ENCODE assay signal across 8 cellular contexts in the genomic region with DNA sequence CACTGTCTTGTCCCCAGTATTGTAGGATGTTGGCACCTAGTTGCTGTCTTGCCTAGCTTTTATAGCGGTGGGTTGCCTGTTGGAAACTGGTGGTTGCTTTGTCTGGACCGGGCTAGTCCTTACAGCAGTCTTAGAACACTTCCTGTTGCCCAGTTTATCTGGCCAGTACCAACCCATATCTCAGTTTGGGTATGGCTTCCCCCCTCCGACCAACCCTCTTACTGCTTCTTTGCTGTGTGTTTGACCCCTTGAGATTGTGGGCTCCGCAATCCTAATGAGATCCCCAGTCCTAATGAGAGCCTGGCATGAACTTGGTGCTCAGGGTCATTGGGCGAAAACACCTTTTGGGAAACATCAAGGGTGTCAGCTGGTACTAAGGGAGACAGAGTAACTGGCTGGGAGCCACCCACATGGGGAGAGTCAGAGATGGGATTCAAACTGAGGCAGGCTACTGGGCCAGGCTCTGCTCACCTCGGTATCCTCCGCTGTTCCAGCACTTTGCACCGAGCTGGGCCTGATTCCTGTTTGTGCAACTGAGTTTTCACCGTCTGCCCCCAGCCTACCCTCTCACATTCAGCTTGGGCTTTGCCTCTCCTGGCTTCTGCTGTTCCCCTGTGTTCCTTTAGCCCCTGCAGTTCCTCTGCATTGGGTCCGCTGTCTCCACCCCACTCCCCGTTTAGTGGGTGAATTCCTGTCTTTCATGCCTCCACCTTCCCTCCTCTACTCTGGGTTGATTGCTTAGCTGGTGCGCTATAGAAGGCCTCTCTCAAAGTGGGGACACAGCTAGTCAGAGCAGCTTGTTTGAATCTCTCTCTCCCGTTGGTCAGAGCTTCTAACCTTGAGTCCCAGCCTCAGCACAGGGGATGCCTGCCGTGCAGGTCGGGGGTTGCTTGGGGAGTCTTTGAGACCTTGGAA. TPM values are rescaled to one million over a fixed set of nuclear protein-coding genes. Genes with fewer than 3 reads are reported as not detected.
DNase-seq lines count a peak whose midpoint lies in the region; ATAC-seq and TF ChIP-seq lines count a peak whose summit lies in the region.

No MANE protein-coding gene starts in this region.

- WGBS in ovary, 3 donors, result 82 to 86% (median 85%) methylated on average over 15 of the region's 15 CpGs

- no peak for TF ChIP-seq CTCF in epithelial cell of proximal tubule (conservative IDR thresholded peaks at IDR 0.05; ENCODE audit: low read depth, low read length)
- no peak for TF ChIP-seq CTCF in ovary (IDR thresholded peaks at IDR 0.05)

- H3K27ac Mint-ChIP-seq in CD8-positive, alpha-beta memory T cell, result peak overlapping the region; percentile 78 to 97 (median 88)

- H3K27me3 Mint-ChIP-seq in CD8-positive, alpha-beta memory T cell, result no peaks in the 10 kb centered on the region

- H3K4me1 ChIP-seq in CD8-positive, alpha-beta memory T cell (ENCODE audit: insufficient read depth, low read length), result peaks cover 56% of the 10 kb centered on the region
- H3K4me1 ChIP-seq in NT2/D1 (ENCODE audit: insufficient read depth, insufficient read length), result peaks cover 23% of the 10 kb centered on the region
- H3K4me1 ChIP-seq in ovary (ENCODE audit: insufficient read depth), result peaks cover 12% of the 10 kb centered on the region

- peak overlapping the region; percentile 56 for H3K4me3 ChIP-seq in CD8-positive, alpha-beta memory T cell (ENCODE audit: low read length)
- H3K4me3 ChIP-seq in NT2/D1 (ENCODE audit: insufficient read length, low read depth) (peak overlapping the region; percentile 62), epithelial cell of proximal tubule (ENCODE audit: low read depth, low read length) (peak overlapping the region; percentile 90), ovary (peak overlapping the region; percentile 84)

- TF ChIP-seq EP300 in ovary (IDR thresholded peaks at IDR 0.05), result no peak

- H3K9me3 Mint-ChIP-seq in CD8-positive, alpha-beta memory T cell, result no peaks in the 10 kb centered on the region

- H3K4me3 Mint-ChIP-seq in CD8-positive, alpha-beta memory T cell, result peak overlapping the region; percentile 86 to 96 (median 90)

- H3K27me3 ChIP-seq in CD8-positive, alpha-beta memory T cell (ENCODE audit: insufficient read depth, low read length, poor library complexity, severe bottlenecking), result no peaks in the 10 kb centered on the region
- H3K27me3 ChIP-seq in NT2/D1 (ENCODE audit: insufficient read depth, insufficient read length) (peaks cover 16% of the 10 kb centered on the region), ovary (no peaks in the 10 kb centered on the region)

- peak overlapping the region; percentile 27 for H3K27ac ChIP-seq in CD8-positive, alpha-beta memory T cell (ENCODE audit: low read depth, low read length)
- H3K27ac ChIP-seq in ovary, result no peak overlapping the region

- H3K36me3 ChIP-seq in CD8-positive, alpha-beta memory T cell (ENCODE audit: insufficient read depth, low read length), result no peaks in the 10 kb centered on the region
- no peaks in the 10 kb centered on the region for H3K36me3 ChIP-seq in NT2/D1 (ENCODE audit: insufficient read depth, insufficient read length, low read length)
- H3K36me3 ChIP-seq in ovary, result no peaks in the 10 kb centered on the region

- CTCF ChIA-PET in CD8-positive, alpha-beta memory T cell (lab: Charles Lee), result interaction anchor here (0.7 to 1.9 kb wide), 7 partner anchors 11 to 235 kb away, joined by 3 to 8 read pairs (median 3); no protein-coding TSS in a partner anchor

- TF ChIP-seq POLR2A in ovary (IDR thresholded peaks at IDR 0.05), result no peak

- peak overlapping the region; percentile 46 for H3K9ac ChIP-seq in NT2/D1 (ENCODE audit: insufficient read length, low read depth)

- H3K4me1 Mint-ChIP-seq in CD8-positive, alpha-beta memory T cell, result peaks cover 47 to 75% (median 53%) of the 10 kb centered on the region in 3 donors

- POLR2A ChIA-PET in CD8-positive, alpha-beta memory T cell (lab: Charles Lee), result interaction anchor here (0.7 to 2.9 kb wide), 4 partner anchors 12 to 76 kb away, joined by 4 to 21 read pairs (median 5); no protein-coding TSS in a partner anchor

- intact Hi-C loops in ovary (cut with DNase I), result loop anchor here in 2 of 4 donors (10.0 kb wide), 2 partner anchors 134 to 164 kb away; a partner anchor contains a TSS

- ATAC-seq in HG03039 (IDR thresholded peaks at IDR 0.05; ENCODE audit: unreplicated experiment), result no peak

- no peak for DNase-seq in CD8-positive, alpha-beta memory T cell
- DNase-seq in NT2/D1 (ENCODE audit: low read depth, low spot score), result no peak
- DNase-seq in epithelial cell of proximal tubule (ENCODE audit: low read depth), result no peak
- no peak for DNase-seq in ovary
- DNase-seq in hepatic stellate cell (ENCODE audit: low spot score), result no peak
- no peak for DNase-seq in NCI-H146 treated with DMSO at 0.1 percent for 48 hours (lab: John Stamatoyannopoulos, UW; ENCODE audit: unreplicated experiment)
- DNase-seq in NCI-H1092 (lab: John Stamatoyannopoulos, UW), result no peak

- no peaks in the 10 kb centered on the region for H3K9me3 ChIP-seq in CD8-positive, alpha-beta memory T cell (ENCODE audit: low read length)
- no peaks in the 10 kb centered on the region for H3K9me3 ChIP-seq in NT2/D1 (ENCODE audit: insufficient read depth, low read length)
- no peaks in the 10 kb centered on the region for H3K9me3 ChIP-seq in ovary

- peaks cover 0 to 4% (median 0%) of the 10 kb centered on the region in 3 donors for H3K36me3 Mint-ChIP-seq in CD8-positive, alpha-beta memory T cell

RNA-seq across cellular contexts. Expression of a gene that starts 1.6 kb away (rescaled TPM):
- total RNA-seq in CD8-positive, alpha-beta memory T cell, result 10 to 100 TPM; 38.0 to 43.7 TPM
- 48.5 TPM for polyA plus RNA-seq in CD8-positive, alpha-beta memory T cell
- 43.3 and 47.2 TPM in 2 replicates for total RNA-seq in epithelial cell of proximal tubule
- total RNA-seq in ovary, result 10 to 100 TPM; 19.9 to 39.6 (median 34.4) TPM
- polyA plus RNA-seq in ovary, result 10 to 100 TPM; 24.7 to 40.0 TPM
